9 cellular contexts compared by ENCODE assay signal in genomic region chr7:50739744-50740455, GRCh38. TPM values are rescaled to one million over a fixed set of nuclear protein-coding genes. Genes with fewer than 3 reads are reported as not detected.
DNase-seq lines count a peak whose midpoint lies in the region; ATAC-seq, FAIRE-seq and TF ChIP-seq lines count a peak whose summit lies in the region.
"Had no signal": no experiment of that assay in that cellular context is flagged by ENCODE, and none has a peak within 500 bp of the region (broad histone marks: within the 10 kb centered on the region; RNA-seq: fewer than 3 reads in every experiment).

No MANE protein-coding gene starts in this region.

- H3F3A ChIP-seq in MM.1S (ENCODE audit: insufficient read depth, low read length), result no peaks in the 10 kb centered on the region

- no peaks in the 10 kb centered on the region for H3K9me3 Mint-ChIP-seq in activated T-helper 1 cell treated with anti-CD3 and anti-CD28 coated beads, Interleukin-12 subunit alpha, Interleukin-12 subunit beta, Interleukin-2, Interleukin-4 antibody, amounts not matched to agents 30 ng/mL and 10 ng/mL and 1 ng/mL, durations not matched to agents 14 hours and 24 hours and 36 hours

- no peaks in the 10 kb centered on the region for H3K36me3 ChIP-seq in MM.1S (replicated peaks; ENCODE audit: insufficient read depth, low read length)
- no peaks in the 10 kb centered on the region for H3K36me3 ChIP-seq in upper lobe of right lung

- no peaks in the 10 kb centered on the region for H3K79me2 ChIP-seq in MM.1S (ENCODE audit: low read length)

- H2AFZ ChIP-seq in MM.1S (ENCODE audit: low read length), result no peak overlapping the region

- DNase-seq in EH (ENCODE audit: low read depth) (peak; percentile 35), MM.1S (peak; percentile 42), lung microvascular endothelial cell (ENCODE audit: low read depth in 2 of 2) (peak; percentile 57 to 68), upper lobe of right lung (no peak), urothelium cell line (ENCODE audit: low spot score) (no peak), NCI-H446 treated with DMSO at 0.1 percent for 48 hours (lab: John Stamatoyannopoulos, UW) (no peak), posterior vena cava (ENCODE audit: low spot score) (no peak)
- peak; percentile 63 for DNase-seq in activated T-helper 1 cell treated with anti-CD3 and anti-CD28 coated beads, Interleukin-12 subunit alpha, Interleukin-12 subunit beta, Interleukin-2, Interleukin-4 antibody, amounts not matched to agents 30 ng/mL and 10 ng/mL and 1 ng/mL, durations not matched to agents 14 hours and 24 hours and 36 hours (ENCODE audit: low spot score)

- H3K9me3 ChIP-seq in MM.1S (replicated peaks; ENCODE audit: insufficient read depth, low read length) (no peaks in the 10 kb centered on the region; the same call in 1 of the 2 replicates), upper lobe of right lung (no peaks in the 10 kb centered on the region)

- no peak overlapping the region for H3K9ac ChIP-seq in MM.1S (ENCODE audit: low read length)

- no peaks in the 10 kb centered on the region for H3K27me3 Mint-ChIP-seq in activated T-helper 1 cell treated with anti-CD3 and anti-CD28 coated beads, Interleukin-12 subunit alpha, Interleukin-12 subunit beta, Interleukin-2, Interleukin-4 antibody, amounts not matched to agents 30 ng/mL and 10 ng/mL and 1 ng/mL, durations not matched to agents 14 hours and 24 hours and 36 hours (ENCODE audit: insufficient read depth)
- H3K27me3 Mint-ChIP-seq: dendritic cell treated with granulocyte-macrophage colony-stimulating factor and Interleukin-4, amounts not matched to agents 40 ng/mL and 50 ng/mL, for 4 days had no signal

- no peak overlapping the region for H3K4me2 ChIP-seq in MM.1S (ENCODE audit: low read depth, low read length)

- peaks cover 10% of the 10 kb centered on the region for H3K4me1 Mint-ChIP-seq in activated T-helper 1 cell treated with anti-CD3 and anti-CD28 coated beads, Interleukin-12 subunit alpha, Interleukin-12 subunit beta, Interleukin-2, Interleukin-4 antibody, amounts not matched to agents 30 ng/mL and 10 ng/mL and 1 ng/mL, durations not matched to agents 14 hours and 24 hours and 36 hours (ENCODE audit: low read depth)

- H4K20me1 ChIP-seq in MM.1S (ENCODE audit: insufficient read depth, low read length), result no peaks in the 10 kb centered on the region

- H3K4me1 ChIP-seq in MM.1S (ENCODE audit: low read length) (no peaks in the 10 kb centered on the region), upper lobe of right lung (peaks cover 13% of the 10 kb centered on the region)

- no peaks in the 10 kb centered on the region for H3K27me3 ChIP-seq in MM.1S (replicated peaks; ENCODE audit: insufficient read depth, low read length)
- H3K27me3 ChIP-seq in upper lobe of right lung, result no peaks in the 10 kb centered on the region

- H3K4me3 Mint-ChIP-seq in activated T-helper 1 cell treated with anti-CD3 and anti-CD28 coated beads, Interleukin-12 subunit alpha, Interleukin-12 subunit beta, Interleukin-2, Interleukin-4 antibody, amounts not matched to agents 30 ng/mL and 10 ng/mL and 1 ng/mL, durations not matched to agents 14 hours and 24 hours and 36 hours, result peak overlapping the region; percentile 16
- H3K4me3 Mint-ChIP-seq: dendritic cell treated with granulocyte-macrophage colony-stimulating factor and Interleukin-4, amounts not matched to agents 40 ng/mL and 50 ng/mL, for 4 days had no signal

- peak; percentile 60 for ATAC-seq in upper lobe of right lung

- no peaks in the 10 kb centered on the region for H3K36me3 Mint-ChIP-seq in activated T-helper 1 cell treated with anti-CD3 and anti-CD28 coated beads, Interleukin-12 subunit alpha, Interleukin-12 subunit beta, Interleukin-2, Interleukin-4 antibody, amounts not matched to agents 30 ng/mL and 10 ng/mL and 1 ng/mL, durations not matched to agents 14 hours and 24 hours and 36 hours (ENCODE audit: low read depth)

- H3K27ac ChIP-seq in MM.1S (ENCODE audit: low read length), result no peak overlapping the region
- H3K27ac ChIP-seq in upper lobe of right lung, result no peak overlapping the region

- intact Hi-C loops in activated T-helper 1 cell treated with anti-CD3 and anti-CD28 coated beads, Interleukin-12 subunit alpha, Interleukin-12 subunit beta, Interleukin-2, Interleukin-4 antibody, amounts not matched to agents 30 ng/mL and 10 ng/mL and 1 ng/mL, durations not matched to agents 14 hours and 24 hours and 36 hours (cut with micrococcal nuclease), result loop anchor here (2.0 to 5.0 kb wide), 2 partner anchors 79 to 92 kb away; no protein-coding TSS in a partner anchor
- intact Hi-C loops in upper lobe of right lung (cut with DNase I) (no loop called here), posterior vena cava (cut with DNase I) (no loop called here)

- H3K4me3 ChIP-seq in MM.1S (ENCODE audit: low read length), result no peak overlapping the region
- H3K4me3 ChIP-seq in upper lobe of right lung, result no peak overlapping the region

- FAIRE-seq in urothelium cell line (lab: Jason Lieb, UNC), result no peak

- TF ChIP-seq CTCF in MM.1S (IDR thresholded peaks at IDR 0.05; ENCODE audit: low read length) (no peak), upper lobe of right lung (IDR thresholded peaks at IDR 0.05) (no peak)

- peak overlapping the region; percentile 37 for H3K27ac Mint-ChIP-seq in activated T-helper 1 cell treated with anti-CD3 and anti-CD28 coated beads, Interleukin-12 subunit alpha, Interleukin-12 subunit beta, Interleukin-2, Interleukin-4 antibody, amounts not matched to agents 30 ng/mL and 10 ng/mL and 1 ng/mL, durations not matched to agents 14 hours and 24 hours and 36 hours
- H3K27ac Mint-ChIP-seq: dendritic cell treated with granulocyte-macrophage colony-stimulating factor and Interleukin-4, amounts not matched to agents 40 ng/mL and 50 ng/mL, for 4 days had no signal

- no peaks in the 10 kb centered on the region for H3K9me2 ChIP-seq in MM.1S (replicated peaks; ENCODE audit: insufficient read depth, low read length)

RNA-seq across cellular contexts. Expression of gene GRB10, which starts 42.8 kb away (rescaled TPM):
- 2.8 and 3.6 TPM in 2 replicates for total RNA-seq in activated T-helper 1 cell treated with anti-CD3 and anti-CD28 coated beads, Interleukin-12 subunit alpha, Interleukin-12 subunit beta, Interleukin-2, Interleukin-4 antibody, amounts not matched to agents 30 ng/mL and 10 ng/mL and 1 ng/mL, durations not matched to agents 14 hours and 24 hours and 36 hours
- 59.9 and 70.4 TPM in 2 replicates for total RNA-seq in lung microvascular endothelial cell
- total RNA-seq in upper lobe of right lung, result 58.6 TPM
- total RNA-seq in posterior vena cava, result 10 to 100 TPM; 45.4 to 52.6 TPM

Comparison
In these comparisons a context has a peak if more than half of its experiments do, and no peak if none do; other contexts are left out.
1. DNase-seq: peak in EH (single experiment), MM.1S (single experiment), activated T-helper 1 cell treated with anti-CD3 and anti-CD28 coated beads, Interleukin-12 subunit alpha, Interleukin-12 subunit beta, Interleukin-2, Interleukin-4 antibody, amounts not matched to agents 30 ng/mL and 10 ng/mL and 1 ng/mL, durations not matched to agents 14 hours and 24 hours and 36 hours (single experiment) and lung microvascular endothelial cell (2 of 2); none in upper lobe of right lung (single experiment), urothelium cell line (single experiment), NCI-H446 treated with DMSO at 0.1 percent for 48 hours (single experiment) and posterior vena cava (single experiment).
2. RNA of gene GRB10, which starts 42.8 kb away (total RNA-seq): 59.9 to 70.4 TPM in lung microvascular endothelial cell, 58.6 TPM in upper lobe of right lung (single experiment) and 45.4 to 52.6 TPM in posterior vena cava; 2.8 to 3.6 TPM in activated T-helper 1 cell treated with anti-CD3 and anti-CD28 coated beads, Interleukin-12 subunit alpha, Interleukin-12 subunit beta, Interleukin-2, Interleukin-4 antibody, amounts not matched to agents 30 ng/mL and 10 ng/mL and 1 ng/mL, durations not matched to agents 14 hours and 24 hours and 36 hours; every median in the first group is over 10 times any median in the second.